14 cellular contexts compared by ENCODE assay signal in genomic region chr6:45500924-45501816, GRCh38.
DNase-seq lines count a peak whose midpoint lies in the region; ATAC-seq, FAIRE-seq and TF ChIP-seq lines count a peak whose summit lies in the region.
"Had no signal": no experiment of that assay in that cellular context is flagged by ENCODE, and none has a peak within 500 bp of the region (broad histone marks: within the 10 kb centered on the region; RNA-seq: fewer than 3 reads in every experiment).

No MANE protein-coding gene starts in this region.

- CTCF ChIA-PET in MCF 10A (lab: Yijun Ruan, JAX) (interaction anchor here (0.6 to 1.5 kb wide), 3 partner anchors 20 to 1604 kb away, joined by 3 to 4 read pairs (median 3); no protein-coding TSS in a partner anchor), OCI-LY7 (lab: Charles Lee; ENCODE audit: unreplicated experiment) (interaction anchor here (0.5 kb wide), 1 partner anchor 221 kb away, joined by 3 read pairs; no protein-coding TSS in a partner anchor), endothelial cell of umbilical vein (lab: Charles Lee) (interaction anchor here (0.6 to 1.3 kb wide), 3 partner anchors 55 to 213 kb away, joined by 3 read pairs; no protein-coding TSS in a partner anchor)

- TF ChIP-seq CTCF in MCF 10A (IDR thresholded peaks at IDR 0.05; ENCODE audit: unreplicated experiment), result peak; percentile 10
- no peak for TF ChIP-seq CTCF in breast epithelium (IDR thresholded peaks at IDR 0.05)
- peak; percentile 69 for TF ChIP-seq CTCF in OCI-LY7 (conservative IDR thresholded peaks at IDR 0.05; ENCODE audit: low read length)
- peak; percentile 11 to 21 for TF ChIP-seq CTCF in endothelial cell of umbilical vein (IDR thresholded peaks at IDR 0.05; ENCODE audit: extremely low read depth in 1 of 2, insufficient read depth in 1 of 2, low read depth in 1 of 2, low read length in 2 of 2)
- peak; percentile 18 for TF ChIP-seq CTCF in smooth muscle cell (IDR thresholded peaks at IDR 0.05; ENCODE audit: borderline replicate concordance, insufficient read depth, poor library complexity, severe bottlenecking)

- H4K20me1 ChIP-seq in OCI-LY7 (ENCODE audit: insufficient read depth, low read length), result no peaks in the 10 kb centered on the region
- no peaks in the 10 kb centered on the region for H4K20me1 ChIP-seq in endothelial cell of umbilical vein (replicated peaks; ENCODE audit: control insufficient read depth, extremely low read depth, insufficient read depth, low read length)
- H4K20me1 ChIP-seq in smooth muscle cell (ENCODE audit: low read depth), result no peaks in the 10 kb centered on the region

- H2AFZ ChIP-seq in OCI-LY7 (ENCODE audit: low read length), result no peak overlapping the region
- H2AFZ ChIP-seq in endothelial cell of umbilical vein (ENCODE audit: low read depth, low read length), result no peak overlapping the region
- no peak overlapping the region for H2AFZ ChIP-seq in smooth muscle cell (ENCODE audit: low read depth)

- peak; percentile 18 for FAIRE-seq in endothelial cell of umbilical vein (lab: Jason Lieb, UNC)

- BruUV-seq in MCF 10A (replicated peaks; lab: Mats Ljungman, UMichigan), result no TSS peak
- BruUV-seq in OCI-LY7 (replicated peaks; lab: Mats Ljungman, UMichigan), result no TSS peak
- no TSS peak for BruUV-seq in endothelial cell of umbilical vein (replicated peaks; lab: Mats Ljungman, UMichigan)

- H3K27me3 ChIP-seq in breast epithelium, result no peaks in the 10 kb centered on the region
- H3K27me3 ChIP-seq in endothelial cell of umbilical vein (ENCODE audit: control insufficient read depth in 2 of 2, insufficient read depth in 2 of 2, low read length in 2 of 2), result no peaks in the 10 kb centered on the region
- no peaks in the 10 kb centered on the region for H3K27me3 ChIP-seq in smooth muscle cell (ENCODE audit: low read depth)
- H3K27me3 ChIP-seq: ascending aorta, vagina had no signal

- H3K9ac ChIP-seq in endothelial cell of umbilical vein (replicated peaks; ENCODE audit: extremely low read depth, insufficient read depth, low read length) (no peak overlapping the region), smooth muscle cell (ENCODE audit: low read depth) (no peak overlapping the region)

- H3K4me3 ChIP-seq in breast epithelium (no peak overlapping the region), OCI-LY7 (ENCODE audit: low read depth, low read length, poor library complexity, severe bottlenecking) (no peak overlapping the region), endothelial cell of umbilical vein (replicated peaks in 1 of 3; ENCODE audit: insufficient read depth in 1 of 3, low read depth in 1 of 3, low read length in 3 of 3) (no peak overlapping the region), smooth muscle cell (no peak overlapping the region)
- H3K4me3 ChIP-seq: ascending aorta, vagina had no signal

- no peak for ATAC-seq in GM18861 (IDR thresholded peaks at IDR 0.05; ENCODE audit: unreplicated experiment)
- no peak for ATAC-seq in stimulated activated naive B cell treated with anti-CD40 and anti-IgM and Interleukin-4, amounts not matched to agents 10 μg/mL and 1 μg/mL and 100 μg/mL, for 72 hours (replicated peaks)

- peaks cover 33% of the 10 kb centered on the region for H3F3A ChIP-seq in smooth muscle cell (ENCODE audit: low read depth)

- 73% methylated on average over 6 of the region's 6 CpGs for WGBS in smooth muscle cell (ENCODE audit: low lambda C conversion rate)

- dilution Hi-C loops in endothelial cell of umbilical vein (cut with MboI; ENCODE audit: extremely low pct_ligation_motif_present, low sequenced_read_pairs), result no loop called here

- POLR2A ChIA-PET in MCF 10A (lab: Yijun Ruan, JAX), result interaction anchor here (1.3 to 1.6 kb wide), 2 partner anchors 17 to 28 kb away, joined by 5 to 7 read pairs; no protein-coding TSS in a partner anchor
- POLR2A ChIA-PET in OCI-LY7 (lab: Charles Lee), result no interaction called here
- POLR2A ChIA-PET in endothelial cell of umbilical vein (lab: Charles Lee), result no interaction called here

- no peak overlapping the region for H3K4me3 Mint-ChIP-seq in MCF 10A (ENCODE audit: unreplicated experiment)
- no peak overlapping the region for H3K4me3 Mint-ChIP-seq in stimulated activated naive B cell treated with anti-CD40 and anti-IgM and Interleukin-4, amounts not matched to agents 10 μg/mL and 1 μg/mL and 100 μg/mL, for 72 hours

- no peaks in the 10 kb centered on the region for H3K4me1 ChIP-seq in breast epithelium
- H3K4me1 ChIP-seq in OCI-LY7 (ENCODE audit: insufficient read depth, low read length, poor library complexity, severe bottlenecking), result no peaks in the 10 kb centered on the region
- H3K4me1 ChIP-seq in endothelial cell of umbilical vein (ENCODE audit: control insufficient read depth, extremely low read depth, insufficient read depth, low read length), result peaks cover 5% of the 10 kb centered on the region
- peaks cover 18% of the 10 kb centered on the region for H3K4me1 ChIP-seq in smooth muscle cell (ENCODE audit: low read depth)
- H3K4me1 ChIP-seq: ascending aorta, vagina had no signal

- H3K9me3 Mint-ChIP-seq in MCF 10A (ENCODE audit: unreplicated experiment), result no peaks in the 10 kb centered on the region
- H3K9me3 Mint-ChIP-seq in stimulated activated naive B cell treated with anti-CD40 and anti-IgM and Interleukin-4, amounts not matched to agents 10 μg/mL and 1 μg/mL and 100 μg/mL, for 72 hours, result no peaks in the 10 kb centered on the region

- H3K4me1 Mint-ChIP-seq in MCF 10A (ENCODE audit: insufficient read depth, unreplicated experiment), result peaks cover 31% of the 10 kb centered on the region
- H3K4me1 Mint-ChIP-seq in stimulated activated naive B cell treated with anti-CD40 and anti-IgM and Interleukin-4, amounts not matched to agents 10 μg/mL and 1 μg/mL and 100 μg/mL, for 72 hours, result peaks cover 2 to 9% of the 10 kb centered on the region in 2 donors

- no peak for DNase-seq in MCF 10A (ENCODE audit: unreplicated experiment)
- no peak for DNase-seq in breast epithelium (ENCODE audit: low spot score in 2 of 2)
- DNase-seq in OCI-LY7 (ENCODE audit: low spot score), result peak; percentile 37
- no peak for DNase-seq in endothelial cell of umbilical vein (ENCODE audit: low read depth, low spot score)
- DNase-seq in smooth muscle cell (lab: John Stamatoyannopoulos, UW; ENCODE audit: unreplicated experiment), result no peak
- no peak for DNase-seq in stimulated activated naive B cell treated with anti-CD40 and anti-IgM and Interleukin-4, amounts not matched to agents 10 μg/mL and 1 μg/mL and 100 μg/mL, for 72 hours
- no peak for DNase-seq in A172 (ENCODE audit: low spot score)
- DNase-seq: DND-41; NCI-H146; NK-92 treated with Interleukin-12 subunit alpha and Interleukin-12 subunit beta, amount 100 ng/mL, for 24 hours had no signal

- H3K9me2 ChIP-seq in OCI-LY7 (ENCODE audit: insufficient read depth, low read length), result no peaks in the 10 kb centered on the region

- H3K27me3 Mint-ChIP-seq in MCF 10A (ENCODE audit: insufficient read depth, unreplicated experiment), result no peaks in the 10 kb centered on the region
- no peaks in the 10 kb centered on the region for H3K27me3 Mint-ChIP-seq in stimulated activated naive B cell treated with anti-CD40 and anti-IgM and Interleukin-4, amounts not matched to agents 10 μg/mL and 1 μg/mL and 100 μg/mL, for 72 hours

- no peaks in the 10 kb centered on the region for H3K79me2 ChIP-seq in OCI-LY7 (ENCODE audit: insufficient read depth, low read depth, low read length)
- no peaks in the 10 kb centered on the region for H3K79me2 ChIP-seq in endothelial cell of umbilical vein (ENCODE audit: control insufficient read depth, insufficient read depth, low read length)
- peaks cover 10% of the 10 kb centered on the region for H3K79me2 ChIP-seq in smooth muscle cell (ENCODE audit: low read depth)

- H3K27ac ChIP-seq in breast epithelium (no peak overlapping the region), OCI-LY7 (ENCODE audit: low read depth, low read length, poor library complexity, severe bottlenecking) (no peak overlapping the region), endothelial cell of umbilical vein (ENCODE audit: insufficient read depth, low read depth, low read length) (no peak overlapping the region), smooth muscle cell (ENCODE audit: low read depth) (no peak overlapping the region)
- H3K27ac ChIP-seq: ascending aorta, HL-60, vagina had no signal

- H3K4me2 ChIP-seq in OCI-LY7 (ENCODE audit: low read length), result no peak overlapping the region
- H3K4me2 ChIP-seq in endothelial cell of umbilical vein (ENCODE audit: insufficient read depth, low read length), result no peak overlapping the region
- H3K4me2 ChIP-seq in smooth muscle cell, result no peak overlapping the region

- no peak overlapping the region for H3K27ac Mint-ChIP-seq in MCF 10A (ENCODE audit: low read depth, unreplicated experiment)
- H3K27ac Mint-ChIP-seq in stimulated activated naive B cell treated with anti-CD40 and anti-IgM and Interleukin-4, amounts not matched to agents 10 μg/mL and 1 μg/mL and 100 μg/mL, for 72 hours, result no peak overlapping the region

- TF ChIP-seq POLR2A in breast epithelium (IDR thresholded peaks at IDR 0.05) (no peak), endothelial cell of umbilical vein (IDR thresholded peaks at IDR 0.05; ENCODE audit: low read depth, low read length) (no peak)

- H3K9me3 ChIP-seq in breast epithelium (no peaks in the 10 kb centered on the region), OCI-LY7 (ENCODE audit: low read length) (no peaks in the 10 kb centered on the region), endothelial cell of umbilical vein (replicated peaks; ENCODE audit: control insufficient read depth, insufficient read depth, low read length) (no peaks in the 10 kb centered on the region), smooth muscle cell (replicated peaks; ENCODE audit: low read depth) (no peaks in the 10 kb centered on the region)
- H3K9me3 ChIP-seq: ascending aorta, vagina had no signal

- H3K36me3 ChIP-seq in breast epithelium, result no peaks in the 10 kb centered on the region
- no peaks in the 10 kb centered on the region for H3K36me3 ChIP-seq in OCI-LY7 (ENCODE audit: insufficient read depth, low read length)
- H3K36me3 ChIP-seq in endothelial cell of umbilical vein (ENCODE audit: control insufficient read depth in 2 of 2, extremely low read depth in 1 of 2, insufficient read depth in 2 of 2, low read length in 2 of 2), result no peaks in the 10 kb centered on the region
- H3K36me3 ChIP-seq in smooth muscle cell (ENCODE audit: low read depth), result no peaks in the 10 kb centered on the region
- H3K36me3 ChIP-seq: ascending aorta, vagina had no signal

- H3K36me3 Mint-ChIP-seq in MCF 10A (ENCODE audit: insufficient read depth, unreplicated experiment), result no peaks in the 10 kb centered on the region
- H3K36me3 Mint-ChIP-seq in stimulated activated naive B cell treated with anti-CD40 and anti-IgM and Interleukin-4, amounts not matched to agents 10 μg/mL and 1 μg/mL and 100 μg/mL, for 72 hours, result no peaks in the 10 kb centered on the region

- intact Hi-C loops in MCF 10A (cut with micrococcal nuclease) (no loop called here), breast epithelium (cut with DNase I; ENCODE audit: low total_unique reads) (no loop called here), OCI-LY7 (cut with micrococcal nuclease; ENCODE audit: unreplicated experiment) (loop anchor here (10.0 kb wide), 2 partner anchors 214 to 424 kb away; no protein-coding TSS in a partner anchor), endothelial cell of umbilical vein (cut with micrococcal nuclease) (loop anchor here (5.0 kb wide), 2 partner anchors 79 to 211 kb away; no protein-coding TSS in a partner anchor)

- no peaks in the 10 kb centered on the region for H3K9me1 ChIP-seq in endothelial cell of umbilical vein (replicated peaks; ENCODE audit: control insufficient read depth, extremely low read depth, insufficient read depth, low read length)

Comparison
In these comparisons a context has a peak if more than half of its experiments do, and no peak if none do; other contexts are left out.
1. CTCF ChIP-seq: peak in MCF 10A (single experiment), OCI-LY7 (single experiment), endothelial cell of umbilical vein (2 of 2) and smooth muscle cell (single experiment); none in breast epithelium (0 of 3).
2. intact Hi-C loops: an anchor here in OCI-LY7 (10.0 kb wide) and endothelial cell of umbilical vein (5.0 kb wide); none called in MCF 10A and breast epithelium.